In genomic region chr2:66431840-66432511, GRCh38 we compare ENCODE assay signal across 10 cellular contexts. TPM values are rescaled to one million over a fixed set of nuclear protein-coding genes. Genes with fewer than 3 reads are reported as not detected.
DNase-seq lines count a peak whose midpoint lies in the region; ATAC-seq and TF ChIP-seq lines count a peak whose summit lies in the region.
"Had no signal": no experiment of that assay in that cellular context is flagged by ENCODE, and none has a peak within 500 bp of the region (broad histone marks: within the 10 kb centered on the region; RNA-seq: fewer than 3 reads in every experiment).

No MANE protein-coding gene starts in this region.

- H3K4me1 ChIP-seq in mesodermal cell (ENCODE audit: control insufficient read depth, insufficient read depth, low read length, poor library complexity, severe bottlenecking) (peaks cover 21% of the 10 kb centered on the region), suprapubic skin (peaks cover 8% of the 10 kb centered on the region)

- H3K9me3 ChIP-seq in mesodermal cell (ENCODE audit: control insufficient read depth, low read length) (no peaks in the 10 kb centered on the region), suprapubic skin (no peaks in the 10 kb centered on the region)

- H3K4me1 Mint-ChIP-seq in activated T-cell treated with anti-CD3 and anti-CD28 coated beads, Interleukin-2, amount 50 U/mL, for 72 hours (ENCODE audit: low read depth): peaks cover 36% of the 10 kb centered on the region

- no peak overlapping the region for H3K4me3 Mint-ChIP-seq in activated T-cell treated with anti-CD3 and anti-CD28 coated beads, Interleukin-2, amount 50 U/mL, for 72 hours

- TF ChIP-seq POLR2A in NB4 (IDR thresholded peaks at IDR 0.05; ENCODE audit: extremely low read depth, insufficient read length) (no peak), suprapubic skin (IDR thresholded peaks at IDR 0.05) (no peak)

- CTCF ChIA-PET in GM10248 (lab: Yijun Ruan, JAX): interaction anchor here (1.1 kb wide), 1 partner anchor 30 kb away, joined by 3 read pairs; no protein-coding TSS in a partner anchor

- H3K27ac Mint-ChIP-seq in activated T-cell treated with anti-CD3 and anti-CD28 coated beads, Interleukin-2, amount 50 U/mL, for 72 hours: no peak overlapping the region

- peak; percentile 46 for DNase-seq in NB4 (ENCODE audit: low read depth)
- peak; percentile 57 for DNase-seq in ecto neural progenitor cell (ENCODE audit: low spot score)
- DNase-seq in suprapubic skin (ENCODE audit: low spot score in 2 of 2): no peak
- DNase-seq in iPS-NIHi7 (ENCODE audit: extremely low spot score): no peak
- DNase-seq in activated T-cell treated with anti-CD3 and anti-CD28 coated beads, Interleukin-2, amount 50 U/mL, for 72 hours: no peak
- no peak for DNase-seq in GM10248 (ENCODE audit: extremely low spot score)
- DNase-seq in NCI-H446 treated with DMSO at 0.1 percent for 48 hours (lab: John Stamatoyannopoulos, UW): no peak
- DNase-seq: SIG-M5; stimulated activated CD4-positive, alpha-beta T cell treated with anti-CD3 and anti-CD28 coated beads, Interleukin-2, amount 100 ng/mL, for 24 hours had no signal

- no peak for ATAC-seq in activated T-cell treated with anti-CD3 and anti-CD28 coated beads, Interleukin-2, amount 50 U/mL, for 72 hours (replicated peaks in 1 of 2)

- H3K36me3 Mint-ChIP-seq in activated T-cell treated with anti-CD3 and anti-CD28 coated beads, Interleukin-2, amount 50 U/mL, for 72 hours (ENCODE audit: insufficient read depth in 2 of 2): peaks cover 3 to 7% of the 10 kb centered on the region in 2 donors

- H3K9me3 Mint-ChIP-seq in activated T-cell treated with anti-CD3 and anti-CD28 coated beads, Interleukin-2, amount 50 U/mL, for 72 hours: no peaks in the 10 kb centered on the region

- TF ChIP-seq CTCF in NB4 (IDR thresholded peaks at IDR 0.05; ENCODE audit: low read depth, low read length): no peak
- TF ChIP-seq CTCF in suprapubic skin (IDR thresholded peaks at IDR 0.05): no peak
- no peak for TF ChIP-seq CTCF in GM10248 (IDR thresholded peaks at IDR 0.05; ENCODE audit: control extremely low read depth, extremely low read depth, low read depth, missing control alignments)

- peaks cover 13% of the 10 kb centered on the region for H3K27me3 ChIP-seq in suprapubic skin

- H3K36me3 ChIP-seq in mesodermal cell (ENCODE audit: control insufficient read depth, insufficient read depth, low read length) (no peaks in the 10 kb centered on the region), suprapubic skin (no peaks in the 10 kb centered on the region)

- 13 to 16% methylated on average over 16 to 23 of the region's 36 CpGs for WGBS in mesodermal cell (ENCODE audit: insufficient coverage in 2 of 2), 2 experiments
- WGBS in suprapubic skin: 50% methylated on average over 33 of the region's 36 CpGs

- POLR2A ChIA-PET in GM10248 (lab: Yijun Ruan, JAX): no interaction called here

- H3K4me3 ChIP-seq in NB4 (ENCODE audit: low read depth, low read length) (no peak overlapping the region), mesodermal cell (ENCODE audit: extremely low read depth, insufficient read depth, low read length, poor library complexity, severe bottlenecking) (peak overlapping the region; percentile 16), suprapubic skin (peak overlapping the region; percentile 84)

- H3K27me3 Mint-ChIP-seq in activated T-cell treated with anti-CD3 and anti-CD28 coated beads, Interleukin-2, amount 50 U/mL, for 72 hours (ENCODE audit: low read depth): peaks cover 82% of the 10 kb centered on the region

- no peak for TF ChIP-seq EP300 in suprapubic skin (IDR thresholded peaks at IDR 0.05)

- H3K27ac ChIP-seq in mesodermal cell (ENCODE audit: low read depth, low read length, severe bottlenecking): no peak overlapping the region
- no peak overlapping the region for H3K27ac ChIP-seq in suprapubic skin

RNA-seq across cellular contexts. Expression of gene MEIS1, which starts 2.9 kb away (rescaled TPM):
- polyA plus RNA-seq in mesodermal cell (2013, experiment 1 of 2): 51.6 TPM
- polyA plus RNA-seq in mesodermal cell (2013, experiment 2 of 2): 43.1 TPM
- total RNA-seq in suprapubic skin: 10 to 100 TPM; 12.7 to 28.0 (median 20.3) TPM
- total RNA-seq in activated T-cell treated with anti-CD3 and anti-CD28 coated beads, Interleukin-2, amount 50 U/mL, for 72 hours: under 1 TPM in 1 of 2 donors, not detected in 1; 0.34 TPM

Comparison
In these comparisons a context has a peak if more than half of its experiments do, and no peak if none do; other contexts are left out.
1. DNase-seq: peak in NB4 (single experiment) and ecto neural progenitor cell (single experiment); none in suprapubic skin (0 of 2), iPS-NIHi7 (single experiment), activated T-cell treated with anti-CD3 and anti-CD28 coated beads, Interleukin-2, amount 50 U/mL, for 72 hours (0 of 2), GM10248 (single experiment) and NCI-H446 treated with DMSO at 0.1 percent for 48 hours (single experiment).
2. RNA of gene MEIS1, which starts 2.9 kb away (total RNA-seq): 12.7 to 28.0 TPM in suprapubic skin; 0.34 TPM in activated T-cell treated with anti-CD3 and anti-CD28 coated beads, Interleukin-2, amount 50 U/mL, for 72 hours; every median in the first group is over 10 times any median in the second.